ENCODE assay signal across 10 cellular contexts in the genomic region with DNA sequence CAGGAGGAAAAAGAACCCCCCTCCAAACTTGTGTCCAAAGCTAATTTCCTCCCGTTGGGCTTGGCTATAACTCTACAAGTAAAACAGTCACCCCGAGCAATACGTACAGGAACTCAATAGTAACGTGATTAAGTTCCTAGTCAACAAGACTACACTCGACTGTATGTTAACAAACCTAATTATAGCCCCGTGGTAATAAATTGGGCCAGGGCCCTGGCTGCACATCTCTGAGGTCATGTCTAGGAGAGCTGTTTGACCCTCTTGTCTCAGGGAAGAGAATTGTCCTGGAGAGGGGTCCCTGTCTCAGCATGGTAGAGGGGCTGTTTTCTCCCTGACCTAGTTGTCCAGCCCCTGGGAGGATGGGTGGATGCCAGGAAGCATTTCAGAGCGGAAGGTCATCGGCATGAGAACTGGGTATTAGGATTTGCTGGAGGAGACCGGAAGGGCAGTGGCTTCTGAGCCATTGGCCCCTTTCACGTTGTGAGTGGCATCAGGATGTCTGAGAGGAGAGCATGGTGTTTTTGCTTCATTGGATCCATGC.
A peak's percentile ranks its signal among the peaks of the same experiment; 100 is the strongest.
DNase-seq lines count a peak whose midpoint lies in the region; ATAC-seq and TF ChIP-seq lines count a peak whose summit lies in the region.
"Had no signal": no experiment of that assay in that cellular context is flagged by ENCODE, and none has a peak within 500 bp of the region (broad histone marks: within the 10 kb centered on the region; RNA-seq: fewer than 3 reads in every experiment).

No MANE protein-coding gene starts in this region.

- intact Hi-C loops in ovary (cut with DNase I), result loop anchor here in 2 of 4 donors (5.0 to 10.0 kb wide), 2 partner anchors 99 to 101 kb away; no protein-coding TSS in a partner anchor

- DNase-seq in RWPE1 (ENCODE audit: low spot score) (no peak), foreskin melanocyte (peak; percentile 9), ovary (peak in 2 of 5 donors; percentile 40 to 45), NAMALWA (ENCODE audit: low spot score) (no peak), NCI-H2196 (lab: John Stamatoyannopoulos, UW; ENCODE audit: unreplicated experiment) (no peak)
- no peak for DNase-seq in NK-92 treated with Interleukin-12 subunit alpha and Interleukin-12 subunit beta, amount 100 ng/mL, for 24 hours (lab: John Stamatoyannopoulos, UW)
- DNase-seq: activated CD4-positive, alpha-beta memory T cell treated with anti-CD3 and anti-CD28 coated beads for 36 hours; stimulated activated CD4-positive, alpha-beta T cell treated with anti-CD3 and anti-CD28 coated beads, Interleukin-15, amount 100 ng/mL, for 24 hours had no signal

- H3K27me3 ChIP-seq in BLaER1, result no peaks in the 10 kb centered on the region
- no peaks in the 10 kb centered on the region for H3K27me3 ChIP-seq in ovary

- WGBS in ovary, 3 donors, result 46 to 48% (median 48%) methylated on average over 10 of the region's 10 CpGs

- CTCF ChIA-PET in RWPE1 (lab: Yijun Ruan, JAX), result interaction anchor here (0.5 to 1.7 kb wide), 10 partner anchors 12 to 1645 kb away, joined by 3 to 7 read pairs (median 4); a partner anchor contains a TSS

- POLR2A ChIA-PET in RWPE1 (lab: Yijun Ruan, JAX; ENCODE audit: low non-redundant PET), result interaction anchor here (1.1 kb wide), 1 partner anchor 63 kb away, joined by 6 read pairs; no protein-coding TSS in a partner anchor

- H3K4me1 ChIP-seq in BLaER1 (peaks cover 13% of the 10 kb centered on the region), ovary (ENCODE audit: insufficient read depth) (peaks cover 11% of the 10 kb centered on the region)

- ATAC-seq in GM19455 (IDR thresholded peaks at IDR 0.05; ENCODE audit: unreplicated experiment), result no peak

- no peak for TF ChIP-seq EP300 in ovary (IDR thresholded peaks at IDR 0.05)

- peak overlapping the region; percentile 78 for H3K4me2 ChIP-seq in BLaER1

- TF ChIP-seq CTCF in RWPE1 (conservative IDR thresholded peaks at IDR 0.05; ENCODE audit: low read depth) (no peak), ovary (IDR thresholded peaks at IDR 0.05) (no peak)

- H3K4me3 ChIP-seq in BLaER1, result peak overlapping the region; percentile 74
- no peak overlapping the region for H3K4me3 ChIP-seq in ovary

- no peak for TF ChIP-seq POLR2A in ovary (IDR thresholded peaks at IDR 0.05)

- H4K20me1 ChIP-seq in BLaER1, result no peaks in the 10 kb centered on the region

- no peak overlapping the region for H3K27ac ChIP-seq in BLaER1
- H3K27ac ChIP-seq in RWPE1, result peak overlapping the region; percentile 97
- peak overlapping the region; percentile 76 to 95 for H3K27ac ChIP-seq in ovary

- H3K36me3 ChIP-seq in BLaER1 (no peaks in the 10 kb centered on the region), ovary (no peaks in the 10 kb centered on the region)

- H3K9ac ChIP-seq in BLaER1, result peak overlapping the region; percentile 74; the same call in 1 of the 2 replicates

- H3K9me3 ChIP-seq in BLaER1 (no peaks in the 10 kb centered on the region; the same call in 1 of the 2 replicates), ovary (no peaks in the 10 kb centered on the region)
